ENCODE assay signal across 29 cellular contexts in genomic region chr11:93049740-93050139, GRCh38.
"Had no signal": no experiment of that assay in that cellular context is flagged by ENCODE, and none has a peak within 500 bp of the region (broad histone marks: within the 10 kb centered on the region; RNA-seq: fewer than 3 reads in every experiment).

No MANE protein-coding gene starts in this region.

- H2AFZ ChIP-seq: parathyroid adenoma had no signal

- H3K27me3 ChIP-seq: neutrophil, ovary, spleen, suprapubic skin, testis, tibial artery, transverse colon, upper lobe of right lung, uterus had no signal

- H3K4me1 ChIP-seq: parathyroid adenoma, psoas muscle, spleen, suprapubic skin, testis, tibial artery, transverse colon, upper lobe of right lung, uterus had no signal

- H3K9me3 ChIP-seq: neutrophil, ovary, psoas muscle, spleen, suprapubic skin, testis, tibial artery, transverse colon, upper lobe of right lung, uterus had no signal

- H3K9ac ChIP-seq: parathyroid adenoma had no signal

- H3K36me3 ChIP-seq: neutrophil, ovary, spleen, suprapubic skin, tibial artery, transverse colon, upper lobe of right lung, uterus had no signal

- H3K27ac ChIP-seq: neutrophil, ovary, parathyroid adenoma, psoas muscle, skin epidermis, spleen, suprapubic skin, testis, tibial artery, transverse colon, upper lobe of right lung, uterus had no signal

- H3K4me2 ChIP-seq: smooth muscle cell had no signal

- DNase-seq: naive thymus-derived CD4-positive, alpha-beta T cell; natural killer cell; nucleus accumbens; ovary; posterior cingulate gyrus; psoas muscle; right cardiac atrium; spleen; stimulated activated CD4-positive, alpha-beta T cell treated with anti-CD3 and anti-CD28 coated beads, Interleukin-12 subunit alpha, Interleukin-12 subunit beta, amount 100 ng/mL, for 4 hours; stimulated activated CD4-positive, alpha-beta T cell treated with anti-CD3 and anti-CD28 coated beads, Interleukin-1b, Interleukin-23, amount 100 ng/mL, for 48 hours; stimulated activated CD4-positive, alpha-beta T cell treated with anti-CD3 and anti-CD28 coated beads, Interleukin-4, amount 100 ng/mL, for 1 hour; stimulated activated CD4-positive, alpha-beta T cell treated with anti-CD3 and anti-CD28 coated beads, Interleukin-4, amount 100 ng/mL, for 4 hours; stimulated activated CD8-positive, alpha-beta memory T cell treated with anti-CD3 and anti-CD28 coated beads, Interleukin-4, amount 100 ng/mL, for 48 hours; stimulated activated naive CD4-positive, alpha-beta T cell; stimulated activated naive CD8-positive, alpha-beta T cell treated with anti-CD3 and anti-CD28 coated beads, Interleukin-15, amount 100 ng/mL, for 72 hours; stimulated activated naive CD8-positive, alpha-beta T cell treated with anti-CD3 and anti-CD28 coated beads, Interleukin-15, Interleukin-2, amounts not matched to agents 100 U/mL and 50 U/mL, for 24 hours; substantia nigra; testis; tibial artery; transverse colon; upper lobe of right lung; uterus had no signal

- H3K4me3 ChIP-seq: ovary, psoas muscle, skin epidermis, smooth muscle cell, spleen, suprapubic skin, testis, tibial artery, transverse colon, upper lobe of right lung, uterus had no signal

- ATAC-seq: naive thymus-derived CD4-positive, alpha-beta T cell; natural killer cell; psoas muscle; right cardiac atrium; sciatic nerve; stimulated activated memory B cell treated with anti-CD40 and anti-IgM and Interleukin-4, amounts not matched to agents 10 μg/mL and 1 μg/mL and 100 μg/mL, for 72 hours; stimulated activated naive CD8-positive, alpha-beta T cell treated with anti-CD3 and anti-CD28 coated beads, Interleukin-15, amount 100 ng/mL, for 72 hours; stimulated activated naive CD8-positive, alpha-beta T cell treated with anti-CD3 and anti-CD28 coated beads, Interleukin-15, Interleukin-2, amounts not matched to agents 100 U/mL and 50 U/mL, for 24 hours; upper lobe of right lung had no signal
